Comparison of ENCODE assay signal across 11 cellular contexts in genomic region chr3:47017504-47018268, GRCh38. TPM values are rescaled to one million over a fixed set of nuclear protein-coding genes. Genes with fewer than 3 reads are reported as not detected.
DNase-seq lines count a peak whose midpoint lies in the region; ATAC-seq and TF ChIP-seq lines count a peak whose summit lies in the region.
"Had no signal": no experiment of that assay in that cellular context is flagged by ENCODE, and none has a peak within 500 bp of the region (broad histone marks: within the 10 kb centered on the region; RNA-seq: fewer than 3 reads in every experiment).

No MANE protein-coding gene starts in this region.

- peaks cover 25% of the 10 kb centered on the region for H3K36me3 Mint-ChIP-seq in activated naive CD8-positive, alpha-beta T cell treated with anti-CD3 and anti-CD28 coated beads, Interleukin-2, amount 50 U/mL, for 24 hours (ENCODE audit: low read depth)
- no peaks in the 10 kb centered on the region for H3K36me3 Mint-ChIP-seq in natural killer cell

- H3K9me3 Mint-ChIP-seq in activated naive CD8-positive, alpha-beta T cell treated with anti-CD3 and anti-CD28 coated beads, Interleukin-2, amount 50 U/mL, for 24 hours: no peaks in the 10 kb centered on the region
- no peaks in the 10 kb centered on the region for H3K9me3 Mint-ChIP-seq in natural killer cell

- DNase-seq in EL: peak; percentile 65
- DNase-seq in activated naive CD8-positive, alpha-beta T cell treated with anti-CD3 and anti-CD28 coated beads, Interleukin-2, amount 50 U/mL, for 24 hours: no peak
- DNase-seq in natural killer cell: no peak
- no peak for DNase-seq in anterior cingulate cortex (lab: John Stamatoyannopoulos, UW)
- no peak for DNase-seq in activated gamma-delta T cell treated with Interleukin-2 at 50 U/mL for 16 hours
- DNase-seq in NCI-H1930 (lab: John Stamatoyannopoulos, UW): no peak
- no peak for DNase-seq in hypothalamus (lab: John Stamatoyannopoulos, UW)
- DNase-seq: NCI-H2171 had no signal

- no peaks in the 10 kb centered on the region for H3K9me3 ChIP-seq in KOPT-K1 (ENCODE audit: insufficient read depth, low read length, poor library complexity, severe bottlenecking)

- peak overlapping the region; percentile 72 for H3K27ac ChIP-seq in KOPT-K1 (ENCODE audit: low read depth, low read length, poor library complexity, severe bottlenecking)
- H3K27ac ChIP-seq: coronary artery, VCaP had no signal

- TF ChIP-seq CTCF in natural killer cell (IDR thresholded peaks at IDR 0.05): no peak

- peak overlapping the region; percentile 64 for H3K4me3 Mint-ChIP-seq in activated naive CD8-positive, alpha-beta T cell treated with anti-CD3 and anti-CD28 coated beads, Interleukin-2, amount 50 U/mL, for 24 hours
- H3K4me3 Mint-ChIP-seq in natural killer cell: peak overlapping the region; percentile 42

- intact Hi-C loops in natural killer cell (cut with micrococcal nuclease): loop anchor here (1.0 to 2.0 kb wide), 2 partner anchors 21 to 61 kb away; no protein-coding TSS in a partner anchor

- H3K4me1 Mint-ChIP-seq in activated naive CD8-positive, alpha-beta T cell treated with anti-CD3 and anti-CD28 coated beads, Interleukin-2, amount 50 U/mL, for 24 hours: peaks cover 64% of the 10 kb centered on the region
- H3K4me1 Mint-ChIP-seq in natural killer cell: peaks cover 44 to 45% of the 10 kb centered on the region in 2 donors

- no peaks in the 10 kb centered on the region for H3K27me3 Mint-ChIP-seq in activated naive CD8-positive, alpha-beta T cell treated with anti-CD3 and anti-CD28 coated beads, Interleukin-2, amount 50 U/mL, for 24 hours
- H3K27me3 Mint-ChIP-seq in natural killer cell (ENCODE audit: low read depth in 2 of 2): no peaks in the 10 kb centered on the region

- ATAC-seq in activated naive CD8-positive, alpha-beta T cell treated with anti-CD3 and anti-CD28 coated beads, Interleukin-2, amount 50 U/mL, for 24 hours: no peak
- ATAC-seq in natural killer cell: no peak

- peak overlapping the region; percentile 90 for H3K27ac Mint-ChIP-seq in activated naive CD8-positive, alpha-beta T cell treated with anti-CD3 and anti-CD28 coated beads, Interleukin-2, amount 50 U/mL, for 24 hours
- peak overlapping the region; percentile 87 to 90 for H3K27ac Mint-ChIP-seq in natural killer cell

- peaks cover 86% of the 10 kb centered on the region for H3K36me3 ChIP-seq in KOPT-K1 (ENCODE audit: insufficient read depth, low read length)

RNA-seq across cellular contexts. Expression of gene NBEAL2, which starts 38.2 kb away (rescaled TPM):
- total RNA-seq in natural killer cell: 100 to 1,000 TPM; 453 to 536 (median 532) TPM

RNA-seq across cellular contexts. Expression of gene CCDC12, which starts 41.1 kb away (rescaled TPM):
- 100 to 1,000 TPM; 104 to 114 (median 111) TPM for total RNA-seq in natural killer cell
